In genomic region chr7:76334320-76334967, GRCh38 we compare ENCODE assay signal across 19 cellular contexts. TPM values are rescaled to one million over a fixed set of nuclear protein-coding genes. Genes with fewer than 3 reads are reported as not detected.
A peak's percentile ranks its signal among the peaks of the same experiment; 100 is the strongest.
DNase-seq lines count a peak whose midpoint lies in the region; ATAC-seq and TF ChIP-seq lines count a peak whose summit lies in the region.
"Had no signal": no experiment of that assay in that cellular context is flagged by ENCODE, and none has a peak within 500 bp of the region (broad histone marks: within the 10 kb centered on the region; RNA-seq: fewer than 3 reads in every experiment).

No MANE protein-coding gene starts in this region.

- H3K9ac ChIP-seq in Karpas-422 (ENCODE audit: low read length): no peak overlapping the region

- no peaks in the 10 kb centered on the region for H3K9me2 ChIP-seq in Karpas-422 (replicated peaks; ENCODE audit: insufficient read depth, low read length)

- DNase-seq in right atrium auricular region (ENCODE audit: low spot score) (no peak), left ventricle myocardium superior (no peak), chondrocyte (ENCODE audit: low spot score) (no peak), posterior vena cava (ENCODE audit: low spot score) (peak; percentile 34), transverse colon (no peak), HAP-1 (ENCODE audit: low spot score in 2 of 2) (no peak), Karpas-422 (no peak)
- DNase-seq: activated CD4-positive, alpha-beta T cell treated with anti-CD3 and anti-CD28 coated beads for 1 hour; activated CD8-positive, alpha-beta T cell treated with anti-CD3 and anti-CD28 coated beads for 36 hours; activated gamma-delta T cell treated with Interleukin-2 at 50 U/mL for 16 hours; activated naive CD8-positive, alpha-beta T cell treated with anti-CD3 and anti-CD28 coated beads, Interleukin-2, amount 50 U/mL, for 24 hours; Caco-2; effector CD4-positive, alpha-beta T cell; Kasumi-1; NCI-H446 treated with DMSO at 0.1 percent for 48 hours; NCI-H82; T-helper 2 cell had no signal

- H3K36me3 ChIP-seq in right atrium auricular region (peaks cover 6% of the 10 kb centered on the region), transverse colon (peaks cover 0 to 6% (median 1%) of the 10 kb centered on the region in 4 donors), HAP-1 (replicated peaks) (peaks cover 54% of the 10 kb centered on the region), Karpas-422 (ENCODE audit: insufficient read depth, low read length) (peaks cover 48% of the 10 kb centered on the region)

- 86 to 93% methylated on average over 3 to 6 of the region's 6 CpGs for WGBS in transverse colon (ENCODE audit: low coverage in 1 of 2), 2 donors

- no peak overlapping the region for H3K4me2 ChIP-seq in Karpas-422 (ENCODE audit: low read depth, low read length, poor library complexity, severe bottlenecking)

- no peaks in the 10 kb centered on the region for H3K9me3 Mint-ChIP-seq in chondrocyte (ENCODE audit: low read depth)
- H3K9me3 Mint-ChIP-seq: activated CD8-positive, alpha-beta T cell treated with anti-CD3 and anti-CD28 coated beads for 36 hours; activated naive CD8-positive, alpha-beta T cell treated with anti-CD3 and anti-CD28 coated beads, Interleukin-2, amount 50 U/mL, for 24 hours had no signal

- H3K4me1 Mint-ChIP-seq in chondrocyte (ENCODE audit: low read depth): peaks cover 68% of the 10 kb centered on the region

- H3K27me3 ChIP-seq in right atrium auricular region (no peaks in the 10 kb centered on the region), transverse colon (no peaks in the 10 kb centered on the region), HAP-1 (ENCODE audit: low read depth) (no peaks in the 10 kb centered on the region), Karpas-422 (ENCODE audit: low read length) (no peaks in the 10 kb centered on the region)
- H3K27me3 ChIP-seq: BLaER1 treated with 17β-estradiol and CSF1 and Interleukin-3, amounts not matched to agents 10 nM and 100 nM had no signal

- in situ Hi-C loops in transverse colon (cut with MboI; ENCODE audit: low pct_ligation_motif_present in 1 of 4, low pct_unique_long_range_greater_than_20kb in 1 of 4, low sequenced_read_pairs in 3 of 4): no loop called here
- in situ Hi-C loops in HAP-1 (cut with MboI; ENCODE audit: low sequenced_read_pairs): no loop called here

- H3K4me3 ChIP-seq in right atrium auricular region (no peak overlapping the region), transverse colon (no peak overlapping the region), HAP-1 (no peak overlapping the region), Karpas-422 (ENCODE audit: low read length) (no peak overlapping the region)
- H3K4me3 ChIP-seq: BLaER1 treated with 17β-estradiol and CSF1 and Interleukin-3, amounts not matched to agents 10 nM and 100 nM had no signal

- intact Hi-C loops in left ventricle myocardium superior (cut with micrococcal nuclease): no loop called here
- intact Hi-C loops in posterior vena cava (cut with DNase I): no loop called here
- intact Hi-C loops in transverse colon (cut with DNase I; ENCODE audit: low total_unique reads): no loop called here

- H3K27ac ChIP-seq in right atrium auricular region (peak overlapping the region; percentile 65 to 85), transverse colon (peak overlapping the region in 3 of 4 donors; percentile 14 to 37 (median 17)), Karpas-422 (ENCODE audit: low read length) (no peak overlapping the region)
- H3K27ac ChIP-seq: BLaER1 treated with 17β-estradiol and CSF1 and Interleukin-3, amounts not matched to agents 10 nM and 100 nM had no signal

- TF ChIP-seq POLR2A in transverse colon (IDR thresholded peaks at IDR 0.05): no peak

- peaks cover 14% of the 10 kb centered on the region for H3K36me3 Mint-ChIP-seq in chondrocyte (ENCODE audit: low read depth)

- H2AFZ ChIP-seq in Karpas-422 (ENCODE audit: low read length): no peak overlapping the region

- H3K4me1 ChIP-seq in right atrium auricular region (peaks cover 0 to 89% of the 10 kb centered on the region in 2 donors), transverse colon (peaks cover 10 to 62% (median 15%) of the 10 kb centered on the region in 4 donors), HAP-1 (no peaks in the 10 kb centered on the region), Karpas-422 (ENCODE audit: low read length) (no peaks in the 10 kb centered on the region)
- H3K4me1 ChIP-seq: Caco-2 had no signal

- H4K20me1 ChIP-seq in Karpas-422 (ENCODE audit: insufficient read depth, low read depth, low read length): peaks cover 92% of the 10 kb centered on the region

- H3K4me3 Mint-ChIP-seq in chondrocyte (ENCODE audit: unreplicated experiment): no peak overlapping the region
- H3K4me3 Mint-ChIP-seq: activated CD8-positive, alpha-beta T cell treated with anti-CD3 and anti-CD28 coated beads for 36 hours; activated naive CD8-positive, alpha-beta T cell treated with anti-CD3 and anti-CD28 coated beads, Interleukin-2, amount 50 U/mL, for 24 hours had no signal

- ATAC-seq in left ventricle myocardium superior: no peak
- ATAC-seq in HG03442 (IDR thresholded peaks at IDR 0.05; ENCODE audit: unreplicated experiment): no peak
- ATAC-seq: activated CD8-positive, alpha-beta T cell treated with anti-CD3 and anti-CD28 coated beads for 36 hours; activated naive CD8-positive, alpha-beta T cell treated with anti-CD3 and anti-CD28 coated beads, Interleukin-2, amount 50 U/mL, for 24 hours had no signal

- no peaks in the 10 kb centered on the region for H3K27me3 Mint-ChIP-seq in chondrocyte (ENCODE audit: low read depth)
- H3K27me3 Mint-ChIP-seq: activated CD8-positive, alpha-beta T cell treated with anti-CD3 and anti-CD28 coated beads for 36 hours; activated naive CD8-positive, alpha-beta T cell treated with anti-CD3 and anti-CD28 coated beads, Interleukin-2, amount 50 U/mL, for 24 hours had no signal

- no peak for TF ChIP-seq EP300 in transverse colon (IDR thresholded peaks at IDR 0.05; ENCODE audit: low read depth)

- TF ChIP-seq CTCF in right atrium auricular region (IDR thresholded peaks at IDR 0.05) (no peak), chondrocyte (IDR thresholded peaks at IDR 0.05) (no peak), transverse colon (IDR thresholded peaks at IDR 0.05) (no peak)

- peak overlapping the region; percentile 81 for H3K27ac Mint-ChIP-seq in chondrocyte (ENCODE audit: unreplicated experiment)
- H3K27ac Mint-ChIP-seq: activated CD8-positive, alpha-beta T cell treated with anti-CD3 and anti-CD28 coated beads for 36 hours; activated naive CD8-positive, alpha-beta T cell treated with anti-CD3 and anti-CD28 coated beads, Interleukin-2, amount 50 U/mL, for 24 hours had no signal

- H3K79me2 ChIP-seq in Karpas-422 (ENCODE audit: low read length): peaks cover 99% of the 10 kb centered on the region

- H3K9me3 ChIP-seq in right atrium auricular region (no peaks in the 10 kb centered on the region), transverse colon (no peaks in the 10 kb centered on the region), HAP-1 (no peaks in the 10 kb centered on the region), Karpas-422 (ENCODE audit: low read length) (no peaks in the 10 kb centered on the region)
- H3K9me3 ChIP-seq: BLaER1 treated with 17β-estradiol and CSF1 and Interleukin-3, amounts not matched to agents 10 nM and 100 nM; Caco-2 had no signal

RNA-seq across cellular contexts. Expression of gene YWHAG, which starts 24.3 kb away (rescaled TPM):
- total RNA-seq in right atrium auricular region: 100 to 1,000 TPM; 132 to 153 TPM
- 238 TPM for total RNA-seq in left ventricle myocardium superior
- total RNA-seq in chondrocyte: 195 to 208 TPM (median 205 TPM) in 3 replicates
- total RNA-seq in posterior vena cava: 100 to 1,000 TPM; 114 to 134 TPM
- 10 to 100 TPM; 35.9 to 71.6 (median 48.2) TPM for total RNA-seq in transverse colon
- total RNA-seq in Karpas-422 (2014; rRNA removed; shearing (Covaris generic); ENCODE audit: low replicate concordance): 49.1 and 64.1 TPM in 2 replicates

RNA-seq across cellular contexts. Expression of gene HSPB1, which starts 32.0 kb away (rescaled TPM):
- total RNA-seq in right atrium auricular region: 1,000 to 10,000 TPM; 1,006 to 1,433 TPM
- 2,442 TPM for total RNA-seq in left ventricle myocardium superior
- total RNA-seq in chondrocyte: 1,313 to 1,335 TPM (median 1,322 TPM) in 3 replicates
- total RNA-seq in posterior vena cava: 1,000 to 10,000 TPM; 2,473 to 2,747 TPM
- 1,000 to 10,000 TPM in 1 of 4 donors, 100 to 1,000 TPM in 3; 387 to 1,086 (median 519) TPM for total RNA-seq in transverse colon
- total RNA-seq in Karpas-422 (2014; rRNA removed; shearing (Covaris generic); ENCODE audit: low replicate concordance): 5.2 and 17.7 TPM in 2 replicates

Comparison
In these comparisons a context has a peak if more than half of its experiments do, and no peak if none do; other contexts are left out.
1. RNA of gene HSPB1, which starts 32.0 kb away (total RNA-seq): 2,473 to 2,747 TPM in posterior vena cava, 2,442 TPM in left ventricle myocardium superior (single experiment), 1,006 to 1,433 TPM in right atrium auricular region, 1,313 to 1,335 TPM in chondrocyte and 387 to 1,086 TPM in transverse colon; 5.2 to 17.7 TPM in Karpas-422; every median in the first group is over 10 times any median in the second.